ENCODE assay signal across 2 cellular contexts in the genomic region with DNA sequence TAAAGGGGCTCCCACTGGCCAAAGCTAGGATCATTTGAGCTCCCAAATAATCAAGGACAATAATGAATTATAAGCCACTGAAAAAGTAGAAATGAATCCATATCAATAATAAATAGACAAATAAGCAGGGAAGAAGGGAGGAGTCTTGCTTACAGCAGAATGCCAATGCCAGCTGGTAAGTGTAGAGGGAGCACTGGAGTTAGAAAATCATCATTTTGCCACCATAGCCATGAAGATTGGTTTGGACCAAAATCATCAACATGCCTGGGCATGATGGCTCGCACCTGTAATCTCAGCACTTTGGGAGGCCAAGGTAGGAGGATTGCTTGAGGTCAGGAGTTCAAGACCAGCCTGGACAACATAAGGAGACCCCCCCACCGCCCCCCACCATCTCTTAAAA.
TF ChIP-seq lines count a peak whose summit lies in the region.

No MANE protein-coding gene starts in this region.

TF ChIP-seq in A549, 52 proteins besides CTCF, POLR2A, EP300 and RAD21:
- TF ChIP-seq ESRRA (IDR thresholded peaks at IDR 0.05; ENCODE audit: borderline replicate concordance, low read length) = no peak
- TF ChIP-seq ZSCAN20 (CRISPR knock-in tag; IDR thresholded peaks at IDR 0.05) = no peak
- TF ChIP-seq HOXA7 (CRISPR knock-in tag; IDR thresholded peaks at IDR 0.05) = no peak
- TF ChIP-seq JUN (IDR thresholded peaks at IDR 0.05) = no peak
- TF ChIP-seq FOXS1 (CRISPR knock-in tag; IDR thresholded peaks at IDR 0.05) = no peak

TF ChIP-seq in GM12878, 131 proteins besides CTCF, POLR2A, EP300 and RAD21:
- no peak for TF ChIP-seq NR2C2 (IDR thresholded peaks at IDR 0.05; ENCODE audit: borderline replicate concordance, control insufficient read depth, insufficient read length, low read depth)
- TF ChIP-seq SUPT20H (IDR thresholded peaks at IDR 0.05; ENCODE audit: borderline replicate concordance, control insufficient read depth, low read depth, low read length) = no peak
- TF ChIP-seq CREM (IDR thresholded peaks at IDR 0.05; ENCODE audit: low read depth) = no peak
- TF ChIP-seq, protein P1, sequence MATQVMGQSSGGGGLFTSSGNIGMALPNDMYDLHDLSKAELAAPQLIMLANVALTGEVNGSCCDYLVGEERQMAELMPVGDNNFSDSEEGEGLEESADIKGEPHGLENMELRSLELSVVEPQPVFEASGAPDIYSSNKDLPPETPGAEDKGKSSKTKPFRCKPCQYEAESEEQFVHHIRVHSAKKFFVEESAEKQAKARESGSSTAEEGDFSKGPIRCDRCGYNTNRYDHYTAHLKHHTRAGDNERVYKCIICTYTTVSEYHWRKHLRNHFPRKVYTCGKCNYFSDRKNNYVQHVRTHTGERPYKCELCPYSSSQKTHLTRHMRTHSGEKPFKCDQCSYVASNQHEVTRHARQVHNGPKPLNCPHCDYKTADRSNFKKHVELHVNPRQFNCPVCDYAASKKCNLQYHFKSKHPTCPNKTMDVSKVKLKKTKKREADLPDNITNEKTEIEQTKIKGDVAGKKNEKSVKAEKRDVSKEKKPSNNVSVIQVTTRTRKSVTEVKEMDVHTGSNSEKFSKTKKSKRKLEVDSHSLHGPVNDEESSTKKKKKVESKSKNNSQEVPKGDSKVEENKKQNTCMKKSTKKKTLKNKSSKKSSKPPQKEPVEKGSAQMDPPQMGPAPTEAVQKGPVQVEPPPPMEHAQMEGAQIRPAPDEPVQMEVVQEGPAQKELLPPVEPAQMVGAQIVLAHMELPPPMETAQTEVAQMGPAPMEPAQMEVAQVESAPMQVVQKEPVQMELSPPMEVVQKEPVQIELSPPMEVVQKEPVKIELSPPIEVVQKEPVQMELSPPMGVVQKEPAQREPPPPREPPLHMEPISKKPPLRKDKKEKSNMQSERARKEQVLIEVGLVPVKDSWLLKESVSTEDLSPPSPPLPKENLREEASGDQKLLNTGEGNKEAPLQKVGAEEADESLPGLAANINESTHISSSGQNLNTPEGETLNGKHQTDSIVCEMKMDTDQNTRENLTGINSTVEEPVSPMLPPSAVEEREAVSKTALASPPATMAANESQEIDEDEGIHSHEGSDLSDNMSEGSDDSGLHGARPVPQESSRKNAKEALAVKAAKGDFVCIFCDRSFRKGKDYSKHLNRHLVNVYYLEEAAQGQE (IDR thresholded peaks at IDR 0.05; ENCODE audit: low read depth, low read length) = no peak
- TF ChIP-seq MXI1 (IDR thresholded peaks at IDR 0.05; ENCODE audit: low read depth, low read length) = no peak
- TF ChIP-seq YBX1 (IDR thresholded peaks at IDR 0.05) = no peak
- no peak for TF ChIP-seq CHD4 (IDR thresholded peaks at IDR 0.05)
- no peak for TF ChIP-seq FOXK2 (IDR thresholded peaks at IDR 0.05)
- TF ChIP-seq, protein P2, sequence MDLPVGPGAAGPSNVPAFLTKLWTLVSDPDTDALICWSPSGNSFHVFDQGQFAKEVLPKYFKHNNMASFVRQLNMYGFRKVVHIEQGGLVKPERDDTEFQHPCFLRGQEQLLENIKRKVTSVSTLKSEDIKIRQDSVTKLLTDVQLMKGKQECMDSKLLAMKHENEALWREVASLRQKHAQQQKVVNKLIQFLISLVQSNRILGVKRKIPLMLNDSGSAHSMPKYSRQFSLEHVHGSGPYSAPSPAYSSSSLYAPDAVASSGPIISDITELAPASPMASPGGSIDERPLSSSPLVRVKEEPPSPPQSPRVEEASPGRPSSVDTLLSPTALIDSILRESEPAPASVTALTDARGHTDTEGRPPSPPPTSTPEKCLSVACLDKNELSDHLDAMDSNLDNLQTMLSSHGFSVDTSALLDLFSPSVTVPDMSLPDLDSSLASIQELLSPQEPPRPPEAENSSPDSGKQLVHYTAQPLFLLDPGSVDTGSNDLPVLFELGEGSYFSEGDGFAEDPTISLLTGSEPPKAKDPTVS (IDR thresholded peaks at IDR 0.05; ENCODE audit: low read depth, low read length) = no peak
- TF ChIP-seq TBL1XR1 (IDR thresholded peaks at IDR 0.05; ENCODE audit: low read depth, low read length) = no peak
- no peak for TF ChIP-seq SREBF1 (IDR thresholded peaks at IDR 0.05; ENCODE audit: low read length)
- no peak for TF ChIP-seq SRF (IDR thresholded peaks at IDR 0.05; ENCODE audit: low read depth in 2 of 2, low read length in 2 of 2)
- no peak for TF ChIP-seq NFXL1 (IDR thresholded peaks at IDR 0.05; ENCODE audit: borderline replicate concordance)
- TF ChIP-seq SMC3 (IDR thresholded peaks at IDR 0.05; ENCODE audit: borderline replicate concordance, low read length) = no peak
- TF ChIP-seq ZZZ3 (IDR thresholded peaks at IDR 0.05; ENCODE audit: control insufficient read depth, insufficient read length, low read depth) = no peak
TF ChIP-seq in GM12878: peak in this region for 0.
